Comparison of ENCODE assay signal across 8 cellular contexts in the genomic region with DNA sequence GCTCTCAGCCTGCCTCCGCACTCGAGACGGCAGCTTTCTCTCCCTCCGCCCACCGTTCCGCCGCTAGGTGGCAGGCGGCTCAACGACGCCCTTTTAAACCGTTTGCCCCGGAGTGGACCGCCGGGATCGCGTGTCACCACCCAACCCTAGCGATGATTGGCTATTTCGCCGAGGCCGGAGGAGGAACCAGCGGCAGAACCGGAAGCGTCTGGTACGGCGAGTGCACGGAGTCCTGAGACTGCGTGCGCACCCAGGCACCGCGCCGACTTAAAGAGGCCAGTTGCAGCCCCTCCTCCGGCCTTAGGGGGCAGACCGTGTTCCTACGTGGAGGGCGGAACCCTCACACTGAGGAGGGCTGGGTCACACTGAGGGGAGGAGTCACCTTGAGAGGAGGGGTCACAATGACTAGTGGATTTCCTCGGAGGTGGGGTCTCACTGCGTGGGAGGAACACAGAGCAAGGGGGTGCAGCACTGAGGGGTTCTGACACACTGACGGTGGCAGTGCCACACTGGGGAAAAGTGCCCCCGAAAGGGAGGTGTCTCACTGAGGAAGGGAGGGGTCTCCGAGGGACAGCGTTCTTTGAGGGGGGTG. TPM values are rescaled to one million over a fixed set of nuclear protein-coding genes. Genes with fewer than 3 reads are reported as not detected.
DNase-seq lines count a peak whose midpoint lies in the region; FAIRE-seq and TF ChIP-seq lines count a peak whose summit lies in the region.

No MANE protein-coding gene starts in this region.

- peak overlapping the region; percentile 39 for H3K18ac ChIP-seq in H9 (ENCODE audit: insufficient read length, low read depth, low read length)

- H3K27ac Mint-ChIP-seq in H9 = peak overlapping the region; percentile 97 to 100 (median 98)

- no peaks in the 10 kb centered on the region for H3K79me2 ChIP-seq in H9 (ENCODE audit: insufficient read depth, low read length)
- H3K79me2 ChIP-seq in neural cell (replicated peaks; ENCODE audit: insufficient read depth, low read length) = peaks cover 13% of the 10 kb centered on the region

- H3K9me3 Mint-ChIP-seq in H9 = no peaks in the 10 kb centered on the region

- no peak overlapping the region for H4K5ac ChIP-seq in H9 (ENCODE audit: insufficient read length, low read depth, low read length)

- peaks cover 22 to 32% of the 10 kb centered on the region in 2 experiments for H3K4me1 Mint-ChIP-seq in H9

- H3K9me3 ChIP-seq in H9 (ENCODE audit: control insufficient read depth, low read depth, low read length) (no peaks in the 10 kb centered on the region), neural cell (ENCODE audit: low read length) (no peaks in the 10 kb centered on the region), stomach (no peaks in the 10 kb centered on the region)

- no peak overlapping the region for H3K56ac ChIP-seq in H9 (ENCODE audit: insufficient read length, low read depth, low read length)

- H4K20me1 ChIP-seq in H9 (ENCODE audit: control insufficient read depth, insufficient read depth, insufficient read length) = no peaks in the 10 kb centered on the region
- H4K20me1 ChIP-seq in neural cell (ENCODE audit: insufficient read depth) = no peaks in the 10 kb centered on the region

- WGBS in H9 (ENCODE audit: extremely low coverage, insufficient read length, low lambda C conversion rate) = no CpG with 5 or more reads among the region's 41 CpGs
- 0 to 1% (median 0%) methylated on average over 16 to 41 of the region's 41 CpGs for WGBS in stomach, 5 donors

- peak overlapping the region; percentile 75 for H3K4me3 ChIP-seq in fibroblast of villous mesenchyme (ENCODE audit: low read depth, low read length)
- H3K4me3 ChIP-seq in neural cell (ENCODE audit: low read length) = peak overlapping the region; percentile 92
- peak overlapping the region; percentile 76 to 96 (median 93) for H3K4me3 ChIP-seq in stomach

- intact Hi-C loops in stomach (cut with DNase I; ENCODE audit: low total_unique reads) = no loop called here

- no peak overlapping the region for H4K8ac ChIP-seq in H9 (replicated peaks; ENCODE audit: insufficient read length, low read depth, low read length)

- peaks cover 3% of the 10 kb centered on the region for H3K27me3 Mint-ChIP-seq in H9 (ENCODE audit: low read depth)

- H3K27ac ChIP-seq in H9 (ENCODE audit: insufficient read length, low read depth, low read length) (no peak overlapping the region), neural cell (ENCODE audit: low read length) (peak overlapping the region; percentile 87), stomach (peak overlapping the region; percentile 85 to 97 (median 97))

- no peak overlapping the region for H2BK12ac ChIP-seq in H9 (ENCODE audit: insufficient read length, low read depth, low read length)

- H3K9ac ChIP-seq in H9 (ENCODE audit: extremely low read depth, insufficient read length, low read length) = peak overlapping the region; percentile 26
- H3K9ac ChIP-seq in neural cell (ENCODE audit: low read length) = peak overlapping the region; percentile 77

- peak; percentile 99 for FAIRE-seq in G401.6 (lab: Jason Lieb, UNC)

- TF ChIP-seq CTCF in H9 (conservative IDR thresholded peaks at IDR 0.05) (peak; percentile 97), fibroblast of villous mesenchyme (IDR thresholded peaks at IDR 0.05; ENCODE audit: insufficient read depth, low read depth, low read length) (peak; percentile 79), neural cell (IDR thresholded peaks at IDR 0.05; ENCODE audit: poor library complexity, severe bottlenecking) (peak; percentile 100), stomach (IDR thresholded peaks at IDR 0.05) (peak in 6 of 7 experiments; percentile 82 to 100 (median 94))

- no peaks in the 10 kb centered on the region for H3K79me1 ChIP-seq in H9 (ENCODE audit: insufficient read depth, low read depth, low read length, poor library complexity, severe bottlenecking)

- no peak overlapping the region for H3K4ac ChIP-seq in H9 (ENCODE audit: low read depth, low read length)

- TF ChIP-seq EP300 in neural cell (conservative IDR thresholded peaks at IDR 0.05; ENCODE audit: poor library complexity, severe bottlenecking) (peak; percentile 44), stomach (IDR thresholded peaks at IDR 0.05) (no peak)

- H3K14ac ChIP-seq in H9 (ENCODE audit: insufficient read depth, low read length) = peak overlapping the region; percentile 43

- H3K23ac ChIP-seq in H9 (ENCODE audit: insufficient read length, low read depth, low read length) = no peak overlapping the region

- H2BK15ac ChIP-seq in H9 (ENCODE audit: low read depth, low read length) = no peak overlapping the region

- H4K91ac ChIP-seq in H9 (ENCODE audit: insufficient read length, low read depth, low read length) = no peak overlapping the region

- H3K27me3 ChIP-seq in H9 (ENCODE audit: insufficient read depth, low read length) = no peaks in the 10 kb centered on the region
- H3K27me3 ChIP-seq in neural cell (ENCODE audit: insufficient read depth, low read depth, low read length) = no peaks in the 10 kb centered on the region
- no peaks in the 10 kb centered on the region for H3K27me3 ChIP-seq in stomach

- DNase-seq in H9 (peak; percentile 100), M059J (ENCODE audit: low read depth) (peak; percentile 100), SHP77 (lab: John Stamatoyannopoulos, UW) (peak; percentile 90 to 95), activated gamma-delta T cell treated with Interleukin-2 at 50 U/mL for 16 hours (peak; percentile 99), fibroblast of villous mesenchyme (ENCODE audit: low read depth) (peak; percentile 100), stomach (peak; percentile 100)

- H3K4me1 ChIP-seq in H9 (ENCODE audit: insufficient read depth, low read length) (no peaks in the 10 kb centered on the region; the same call in 1 of the 2 replicates), stomach (peaks cover 25 to 43% (median 40%) of the 10 kb centered on the region in 4 donors)

- H3K4me3 Mint-ChIP-seq in H9 = peak overlapping the region; percentile 93 to 97

- TF ChIP-seq POLR2A in stomach (IDR thresholded peaks at IDR 0.05) = peak in 1 of 4 donors; percentile 35

- no peaks in the 10 kb centered on the region for H3K9me2 ChIP-seq in neural cell (ENCODE audit: insufficient read depth, low read length)

- no peak overlapping the region for H2BK5ac ChIP-seq in H9 (ENCODE audit: insufficient read length, low read length)

- TF ChIP-seq RAD21 in neural cell (conservative IDR thresholded peaks at IDR 0.05) = peak; percentile 82

- no peak overlapping the region for H2BK120ac ChIP-seq in H9 (ENCODE audit: low read depth, low read length, poor library complexity, severe bottlenecking)

- peaks cover 9 to 22% (median 21%) of the 10 kb centered on the region in 3 experiments; a peak in 6 of 7 replicates for H3K36me3 Mint-ChIP-seq in H9 (ENCODE audit: insufficient read depth in 1 of 3, low read depth in 3 of 3)

- peak overlapping the region; percentile 18 for H2AFZ ChIP-seq in H9 (ENCODE audit: low read length)
- peak overlapping the region; percentile 80 for H2AFZ ChIP-seq in neural cell (ENCODE audit: low read depth, low read length)

- H2AK5ac ChIP-seq in H9 (ENCODE audit: insufficient read length, low read length) = no peak overlapping the region

- H3T11ph ChIP-seq in H9 (ENCODE audit: low read length) = no peak overlapping the region

- no peak overlapping the region for H2BK20ac ChIP-seq in H9 (ENCODE audit: low read depth, low read length, poor library complexity, severe bottlenecking)

- H3K23me2 ChIP-seq in H9 (ENCODE audit: insufficient read length, low read depth, low read length, poor library complexity, severe bottlenecking) = peaks cover 15% of the 10 kb centered on the region

- H3K4me2 ChIP-seq in H9 (ENCODE audit: insufficient read depth, insufficient read length, low read length) (peak overlapping the region; percentile 88), neural cell (ENCODE audit: low read length) (peak overlapping the region; percentile 81)

- H3F3A ChIP-seq in neural cell (ENCODE audit: insufficient read depth, low read length, poor library complexity, severe bottlenecking) = no peaks in the 10 kb centered on the region

- H3K36me3 ChIP-seq in neural cell (ENCODE audit: insufficient read depth, low read length) (peaks cover 4% of the 10 kb centered on the region), stomach (peaks cover 17 to 24% (median 21%) of the 10 kb centered on the region in 4 donors)

TF ChIP-seq in neural cell, 6 proteins besides CTCF, POLR2A, EP300 and RAD21 (continues in another document):
- peak; percentile 88 for TF ChIP-seq TAF1 (IDR thresholded peaks at IDR 0.05; ENCODE audit: low read depth)

RNA-seq across cellular contexts. Expression of gene TESK1, which starts 1.0 kb away (rescaled TPM):
- total RNA-seq in H9 (2021) (28.1 and 28.6 TPM in 2 replicates), fibroblast of villous mesenchyme (13.0 and 13.2 TPM in 2 replicates), stomach (10 to 100 TPM; 11.9 to 56.8 (median 34.6) TPM)
- 7.1 and 11.0 TPM in 2 replicates for total RNA-seq in M059J (2014; rRNA removed; shearing (Covaris generic))
- polyA plus RNA-seq in neural cell (37.9 and 44.3 TPM in 2 replicates), stomach (10 to 100 TPM; 25.7 to 33.9 (median 28.4) TPM)
- polyA minus RNA-seq in neural cell = 32.1 and 32.2 TPM in 2 replicates

RNA-seq across cellular contexts. Expression of gene CD72, which starts 14.1 kb away (rescaled TPM):
- total RNA-seq in H9 (2021) (3.3 and 3.9 TPM in 2 replicates), fibroblast of villous mesenchyme (0.86 and 1.3 TPM in 2 replicates), stomach (10 to 100 TPM in 1 of 5 donors, 1 to 10 TPM in 1, not detected in 3; 3.1 to 18.7 TPM)
- 0.05 and 4.1 TPM in 2 replicates for total RNA-seq in M059J (2014; rRNA removed; shearing (Covaris generic))
- polyA plus RNA-seq in neural cell (not detected in 2 replicates), stomach (1 to 10 TPM in 2 of 3 donors, under 1 TPM in 1; 0.61 to 2.8 (median 1.1) TPM)
- not detected in 2 replicates for polyA minus RNA-seq in neural cell

RNA-seq across cellular contexts. Expression of gene SIT1, which starts 46.6 kb away (rescaled TPM):
- total RNA-seq in H9 (2021) (1.3 and 1.6 TPM in 2 replicates), fibroblast of villous mesenchyme (under 0.01 TPM in 1 of 2 replicates, not detected in the other), stomach (1 to 10 TPM in 2 of 5 donors, not detected in 3; 2.0 to 2.3 TPM)
- not detected in 2 replicates for total RNA-seq in M059J (2014; rRNA removed; shearing (Covaris generic))
- polyA plus RNA-seq in neural cell (not detected in 2 replicates), stomach (1 to 10 TPM in 1 of 3 donors, under 1 TPM in 2; 0.62 to 1.1 (median 0.95) TPM)
- not detected in 2 replicates for polyA minus RNA-seq in neural cell

RNA-seq across cellular contexts. Expression of gene RMRP, which starts 53.7 kb away (rescaled TPM):
- total RNA-seq in H9 (2021) (18,417 and 20,652 TPM in 2 replicates), fibroblast of villous mesenchyme (103,191 and 163,599 TPM in 2 replicates), stomach (over 10,000 TPM in 4 of 5 donors, 1,000 to 10,000 TPM in 1; 1,379 to 137,340 (median 23,544) TPM)
- total RNA-seq in M059J (2014; rRNA removed; shearing (Covaris generic)) = 4,274 and 18,093 TPM in 2 replicates
- polyA plus RNA-seq in neural cell (9,508 TPM in 1 of 2 replicates, not detected in the other), stomach (10 to 100 TPM in 1 of 3 donors, not detected in 2; 64.3 TPM)
- polyA minus RNA-seq in neural cell = 23,296 and 96,249 TPM in 2 replicates

RNA-seq across cellular contexts. Expression of gene CCDC107, which starts 54.0 kb away (rescaled TPM):
- 11.3 and 12.0 TPM in 2 replicates for total RNA-seq in H9 (2021)
- total RNA-seq in M059J (2014; rRNA removed; shearing (Covaris generic)) = 4.5 and 7.3 TPM in 2 replicates
- total RNA-seq in fibroblast of villous mesenchyme = 18.1 and 18.7 TPM in 2 replicates
- 41.4 and 44.4 TPM in 2 replicates for polyA plus RNA-seq in neural cell
- 11.8 and 12.4 TPM in 2 replicates for polyA minus RNA-seq in neural cell
- total RNA-seq in stomach = 100 to 1,000 TPM in 1 of 5 donors, 10 to 100 TPM in 4; 15.6 to 104 (median 28.1) TPM
- polyA plus RNA-seq in stomach = 10 to 100 TPM; 58.8 to 86.4 (median 69.7) TPM
